Comparison of ENCODE assay signal across 1 cellular context in the genomic region with DNA sequence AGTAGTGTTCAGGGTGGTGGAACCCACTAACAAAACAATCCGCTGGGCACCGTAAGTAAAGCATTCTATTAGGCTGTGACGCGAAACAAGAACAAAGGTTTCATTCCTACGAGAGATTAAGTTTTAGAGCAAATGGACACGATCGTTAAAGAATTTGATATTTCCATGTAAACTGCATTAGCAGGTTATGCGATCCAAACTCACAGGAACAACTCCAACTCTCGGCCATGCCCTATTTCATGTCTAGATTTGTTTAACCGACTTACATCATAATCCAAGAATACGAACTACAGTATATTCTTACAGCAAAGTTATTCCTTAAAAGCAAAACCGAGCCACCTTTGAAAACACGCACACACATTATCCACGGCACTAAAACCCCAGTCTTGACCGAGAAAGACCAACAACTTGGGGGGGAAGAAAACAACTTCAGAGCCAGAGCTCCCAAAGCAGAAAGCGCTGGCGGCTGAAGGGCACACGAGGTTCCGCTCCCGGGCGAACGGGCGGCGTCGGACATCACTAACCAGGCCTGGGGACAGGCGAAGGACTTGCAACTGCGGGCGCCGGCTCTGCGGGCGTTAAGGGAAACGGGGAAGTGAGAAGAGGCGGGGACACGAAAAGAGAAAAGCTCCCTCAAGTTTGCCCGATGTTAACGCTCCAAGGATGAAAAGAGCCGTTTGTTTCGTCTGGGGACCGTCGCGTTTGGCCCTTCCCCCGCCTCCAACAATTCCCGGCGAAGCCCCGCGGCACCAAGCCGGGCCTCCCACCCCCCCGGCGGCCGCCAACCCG.
TF ChIP-seq lines count a peak whose summit lies in the region.

No MANE protein-coding gene starts in this region.

TF ChIP-seq in endothelial cell of umbilical vein, 7 proteins besides CTCF, POLR2A, EP300 and RAD21 (continued from another document):
- TF ChIP-seq, protein P1, sequence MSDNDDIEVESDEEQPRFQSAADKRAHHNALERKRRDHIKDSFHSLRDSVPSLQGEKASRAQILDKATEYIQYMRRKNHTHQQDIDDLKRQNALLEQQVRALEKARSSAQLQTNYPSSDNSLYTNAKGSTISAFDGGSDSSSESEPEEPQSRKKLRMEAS (IDR thresholded peaks at IDR 0.05; ENCODE audit: insufficient read depth, insufficient read length): no peak
